Comparison of ENCODE assay signal across 17 cellular contexts in genomic region chr18:22668496-22668895, GRCh38.
DNase-seq lines count a peak whose midpoint lies in the region; ATAC-seq and TF ChIP-seq lines count a peak whose summit lies in the region.
"Had no signal": no experiment of that assay in that cellular context is flagged by ENCODE, and none has a peak within 500 bp of the region (broad histone marks: within the 10 kb centered on the region; RNA-seq: fewer than 3 reads in every experiment).

No MANE protein-coding gene starts in this region.

- H2BK5ac ChIP-seq in IMR-90 (ENCODE audit: low read depth, low read length, poor library complexity, severe bottlenecking): peak overlapping the region; percentile 100
- no peak overlapping the region for H2BK5ac ChIP-seq in trophoblast cell (ENCODE audit: low read depth, low read length, poor library complexity)

- POLR2A ChIA-PET in IMR-90 (lab: Charles Lee; ENCODE audit: unreplicated experiment): no interaction called here

- H3K9ac ChIP-seq in IMR-90 (ENCODE audit: low read depth, low read length) (peak overlapping the region; percentile 21; the same call in 1 of the 2 replicates), trophoblast cell (ENCODE audit: low read length) (no peak overlapping the region)

- H4K8ac ChIP-seq in IMR-90 (ENCODE audit: low read depth in 2 of 2, low read length in 2 of 2) (peak overlapping the region; percentile 86 to 96), trophoblast cell (ENCODE audit: low read depth, low read length) (no peak overlapping the region)

- H3K27ac ChIP-seq in IMR-90 (ENCODE audit: insufficient read depth, low read length): peak overlapping the region; percentile 91
- H3K27ac ChIP-seq in trophoblast cell (ENCODE audit: low read depth, low read length): no peak overlapping the region

- H2AK5ac ChIP-seq in IMR-90 (ENCODE audit: low read depth, low read length) (peak overlapping the region; percentile 99), trophoblast cell (ENCODE audit: low read length) (no peak overlapping the region)

- peak overlapping the region; percentile 90 for H4K5ac ChIP-seq in IMR-90 (ENCODE audit: low read depth, low read length)

- H4K20me1 ChIP-seq in IMR-90 (ENCODE audit: insufficient read depth, low read length): 0 out of 2 replicates have a peak, but pooled peaks cover 4% of the 10 kb centered on the region

- peak overlapping the region; percentile 95 for H3K18ac ChIP-seq in IMR-90 (ENCODE audit: low read depth, low read length)
- H3K18ac ChIP-seq in trophoblast cell (ENCODE audit: low read length): no peak overlapping the region

- in situ Hi-C loops in IMR-90 (cut with MboI; ENCODE audit: low sequenced_read_pairs): no loop called here

- H2AFZ ChIP-seq in IMR-90 (replicated peaks; ENCODE audit: low read length, poor library complexity) (peak overlapping the region; percentile 67), trophoblast cell (ENCODE audit: insufficient read depth, low read length, poor library complexity) (no peak overlapping the region)

- peak overlapping the region; percentile 96 for H3K14ac ChIP-seq in IMR-90 (replicated peaks; ENCODE audit: low read depth, low read length)
- no peak overlapping the region for H3K14ac ChIP-seq in trophoblast cell (ENCODE audit: low read length)

- no TSS peak for BruUV-seq in IMR-90 (replicated peaks; lab: Mats Ljungman, UMichigan)

- peak overlapping the region; percentile 99 for H2BK120ac ChIP-seq in IMR-90 (ENCODE audit: low read depth, low read length)
- H2BK120ac ChIP-seq in trophoblast cell (ENCODE audit: insufficient read depth, low read length, poor library complexity): no peak overlapping the region

- CTCF ChIA-PET in IMR-90 (lab: Yijun Ruan, JAX): no interaction called here

- DNase-seq in EL (peak; percentile 42), IMR-90 (no peak), cardiac fibroblast (ENCODE audit: low read depth in 2 of 2) (peak; percentile 28 to 51), trophoblast cell (peak; percentile 7 to 17), CD1c-positive myeloid dendritic cell (ENCODE audit: extremely low spot score) (no peak), DMS153 treated with DMSO at 0.1 percent for 48 hours (lab: John Stamatoyannopoulos, UW; ENCODE audit: unreplicated experiment) (no peak), amygdala (lab: John Stamatoyannopoulos, UW) (no peak)
- DNase-seq: activated CD4-positive, CD25-positive, alpha-beta regulatory T cell treated with anti-CD3 and anti-CD28 coated beads, Interleukin-2, amount 50 U/mL, for 72 hours; activated CD8-positive, alpha-beta memory T cell treated with anti-CD3 and anti-CD28 coated beads, Interleukin-2, amount 10 ng/mL, durations not matched to agents 7 days and 5 days; cerebellar nuclear complex; left colon; NCI-H187; NCI-H446; nucleus accumbens; Right ventricle myocardium superior had no signal

- H3K4me1 ChIP-seq in IMR-90 (ENCODE audit: control insufficient read depth, insufficient read depth, low read length) (peaks cover 21% of the 10 kb centered on the region), trophoblast cell (ENCODE audit: control insufficient read depth in 1 of 2, insufficient read depth in 2 of 2, low read length in 2 of 2) (no peaks in the 10 kb centered on the region)
- H3K4me1 ChIP-seq: HAP-1 had no signal

- 40% methylated on average over 1 of the region's 2 CpGs; no CpG with 5 or more reads in 1 of the 2 experiments for WGBS in IMR-90 (ENCODE audit: extremely low coverage in 2 of 2, insufficient read length in 1 of 2), 2 experiments
- WGBS in trophoblast cell (ENCODE audit: extremely low coverage, insufficient coverage, insufficient read length): no CpG with 5 or more reads among the region's 2 CpGs

- no peak overlapping the region for H4K12ac ChIP-seq in trophoblast cell (ENCODE audit: low read depth, low read length)

- no peaks in the 10 kb centered on the region for H3K79me2 ChIP-seq in trophoblast cell (ENCODE audit: control insufficient read depth, insufficient read depth, low read length, poor library complexity)

- ATAC-seq in IMR-90 (ENCODE audit: low read depth) (peak; percentile 35), GM19395 (IDR thresholded peaks at IDR 0.05; ENCODE audit: unreplicated experiment) (no peak)
- ATAC-seq: activated CD8-positive, alpha-beta memory T cell treated with anti-CD3 and anti-CD28 coated beads, Interleukin-2, amount 10 ng/mL, durations not matched to agents 7 days and 5 days; left colon had no signal

- TF ChIP-seq CTCF in IMR-90 (conservative IDR thresholded peaks at IDR 0.05; ENCODE audit: low read depth, low read length): no peak
- no peak for TF ChIP-seq CTCF in cardiac fibroblast (IDR thresholded peaks at IDR 0.05; ENCODE audit: low read depth, low read length)

- intact Hi-C loops in IMR-90 (cut with micrococcal nuclease): no loop called here

- 0 out of 2 replicates have a peak, but pooled peaks have one; percentile 4 for TF ChIP-seq RAD21 in IMR-90 (IDR thresholded peaks at IDR 0.05; ENCODE audit: low read length)

- no peaks in the 10 kb centered on the region for H3K27me3 ChIP-seq in IMR-90 (ENCODE audit: control insufficient read depth, insufficient read depth, low read length)
- H3K27me3 ChIP-seq in trophoblast cell (ENCODE audit: insufficient read depth, low read length): no peaks in the 10 kb centered on the region

- H4K91ac ChIP-seq in IMR-90 (ENCODE audit: insufficient read depth, low read depth, low read length) (peak overlapping the region; percentile 97), trophoblast cell (ENCODE audit: low read depth, low read length) (no peak overlapping the region)

- no peak overlapping the region for H2BK12ac ChIP-seq in trophoblast cell (ENCODE audit: low read length)

- H2BK20ac ChIP-seq in IMR-90 (ENCODE audit: low read depth, low read length): peak overlapping the region; percentile 98

- TF ChIP-seq POLR2A in IMR-90 (IDR thresholded peaks at IDR 0.05; ENCODE audit: low read depth, low read length): no peak

- H3K23ac ChIP-seq in IMR-90 (ENCODE audit: low read depth, low read length): peak overlapping the region; percentile 91
- H3K23ac ChIP-seq in trophoblast cell (ENCODE audit: low read length): no peak overlapping the region

- H3K9me3 ChIP-seq in IMR-90 (ENCODE audit: control insufficient read depth, insufficient read depth, low read length): peaks cover 2% of the 10 kb centered on the region; the same call in 1 of the 2 replicates
- H3K9me3 ChIP-seq in trophoblast cell (ENCODE audit: insufficient read depth, low read depth, low read length): no peaks in the 10 kb centered on the region
- H3K9me3 ChIP-seq: HAP-1 had no signal

- H3K79me1 ChIP-seq in IMR-90 (ENCODE audit: low read depth in 1 of 2, low read length in 2 of 2): no peaks in the 10 kb centered on the region
- no peaks in the 10 kb centered on the region for H3K79me1 ChIP-seq in trophoblast cell (ENCODE audit: low read length)

- H3K4me2 ChIP-seq in IMR-90 (ENCODE audit: low read depth, low read length) (peak overlapping the region; percentile 26), trophoblast cell (ENCODE audit: low read length) (no peak overlapping the region)

- H3K4me3 ChIP-seq in IMR-90 (ENCODE audit: insufficient read depth, low read depth, low read length) (no peak overlapping the region), cardiac fibroblast (replicated peaks in 1 of 2; ENCODE audit: low read depth in 2 of 2, low read length in 2 of 2) (no peak overlapping the region), trophoblast cell (ENCODE audit: low read depth, low read length) (no peak overlapping the region)
- H3K4me3 ChIP-seq: HAP-1 had no signal

- no peaks in the 10 kb centered on the region for H3K36me3 ChIP-seq in IMR-90 (ENCODE audit: control insufficient read depth, insufficient read depth, low read length)
- no peaks in the 10 kb centered on the region for H3K36me3 ChIP-seq in trophoblast cell (ENCODE audit: control insufficient read depth in 1 of 2, insufficient read depth in 2 of 2, low read length in 2 of 2)
- H3K36me3 ChIP-seq: HAP-1 had no signal

- H3K9me1 ChIP-seq in IMR-90 (ENCODE audit: insufficient read depth, low read length): peaks cover 18% of the 10 kb centered on the region; the same call in 1 of the 2 replicates

- dilution Hi-C loops in IMR-90 (cut with HindIII; ENCODE audit: low sequenced_read_pairs, unreplicated experiment): no loop called here

- peak overlapping the region; percentile 94 for H3K56ac ChIP-seq in IMR-90 (ENCODE audit: extremely low read depth, insufficient read depth, low read length)

- peak overlapping the region; percentile 91 for H2BK15ac ChIP-seq in IMR-90 (ENCODE audit: low read depth, low read length)

- peak overlapping the region; percentile 79 for H2AK9ac ChIP-seq in IMR-90 (replicated peaks; ENCODE audit: low read depth, low read length, poor library complexity)

- H3K4ac ChIP-seq in IMR-90 (ENCODE audit: low read depth, low read length) (peak overlapping the region; percentile 96), trophoblast cell (ENCODE audit: low read depth, low read length) (no peak overlapping the region)

TF ChIP-seq in IMR-90, 13 proteins besides CTCF, POLR2A, EP300 and RAD21 (continues in another document):
- TF ChIP-seq MXI1 (IDR thresholded peaks at IDR 0.05; ENCODE audit: borderline replicate concordance, low read depth, low read length) (no peak), SMC3 (IDR thresholded peaks at IDR 0.05; ENCODE audit: low read depth, low read length) (no peak), ELK1 (IDR thresholded peaks at IDR 0.05; ENCODE audit: borderline replicate concordance, low read depth, low read length) (no peak), RFX5 (IDR thresholded peaks at IDR 0.05; ENCODE audit: low read depth, low read length) (no peak), BHLHE40 (IDR thresholded peaks at IDR 0.05; ENCODE audit: low read depth, low read length) (no peak), NFE2L2 (IDR thresholded peaks at IDR 0.05; ENCODE audit: low read depth, low read length) (no peak), CEBPB (IDR thresholded peaks at IDR 0.05; ENCODE audit: low read depth, low read length) (no peak), MAFK (IDR thresholded peaks at IDR 0.05; ENCODE audit: low read depth, low read length) (no peak), RCOR1 (IDR thresholded peaks at IDR 0.05; ENCODE audit: insufficient replicate concordance, low read length) (no peak), CHD1 (IDR thresholded peaks at IDR 0.05; ENCODE audit: low read depth, low read length) (no peak), MAZ (IDR thresholded peaks at IDR 0.05; ENCODE audit: borderline replicate concordance, low read depth, low read length) (no peak)

Comparison
In these comparisons a context has a peak if more than half of its experiments do, and no peak if none do; other contexts are left out.
1. DNase-seq: peak in EL (single experiment), cardiac fibroblast (2 of 2) and trophoblast cell (2 of 2); none in IMR-90 (single experiment), CD1c-positive myeloid dendritic cell (single experiment), DMS153 treated with DMSO at 0.1 percent for 48 hours (single experiment) and amygdala (0 of 56).